Comparison of ENCODE assay signal across 8 cellular contexts in genomic region chr20:59571591-59572314, GRCh38. TPM values are rescaled to one million over a fixed set of nuclear protein-coding genes. Genes with fewer than 3 reads are reported as not detected.
A peak's percentile ranks its signal among the peaks of the same experiment; 100 is the strongest.
DNase-seq lines count a peak whose midpoint lies in the region; ATAC-seq, FAIRE-seq and TF ChIP-seq lines count a peak whose summit lies in the region.

No MANE protein-coding gene starts in this region.

- peak; percentile 69 for FAIRE-seq in GM18507 (lab: Jason Lieb, UNC)

- peak; percentile 91 for TF ChIP-seq CTCF in AG04449 (IDR thresholded peaks at IDR 0.05; ENCODE audit: insufficient read depth, low read length, missing control alignments)
- TF ChIP-seq CTCF in psoas muscle (IDR thresholded peaks at IDR 0.05): peak; percentile 87

- H3K4me3 ChIP-seq in AG04449 (ENCODE audit: low read depth, low read length): peak overlapping the region; percentile 46
- peak overlapping the region; percentile 53 for H3K4me3 ChIP-seq in psoas muscle
- H3K4me3 ChIP-seq in urinary bladder (ENCODE audit: low read depth, low read length): peak overlapping the region; percentile 14

- DNase-seq in AG04449 (ENCODE audit: low read depth, low spot score): no peak
- DNase-seq in GM18507 (ENCODE audit: extremely low spot score, insufficient read length, low read depth): peak; percentile 56
- peak; percentile 95 for DNase-seq in HuH-7.5 (ENCODE audit: low spot score)
- peak; percentile 55 for DNase-seq in SW480 (ENCODE audit: low spot score)
- peak; percentile 85 for DNase-seq in hepatic stellate cell (ENCODE audit: low spot score)
- peak; percentile 46 to 70 for DNase-seq in psoas muscle

- CTCF ChIA-PET in AG04449 (lab: Yijun Ruan, JAX): interaction anchor here (0.6 to 6.5 kb wide), 31 partner anchors 10 to 358 kb away, joined by 3 to 147 read pairs (median 4); partner anchors contain the start of gene PHACTR3

- POLR2A ChIA-PET in AG04449 (lab: Yijun Ruan, JAX): no interaction called here

- H3K27me3 ChIP-seq in psoas muscle (ENCODE audit: insufficient read depth in 3 of 3, low read length in 2 of 3): peaks cover 0 to 36% (median 2%) of the 10 kb centered on the region in 3 donors

- H3K4me1 ChIP-seq in psoas muscle (peaks cover 4% of the 10 kb centered on the region), urinary bladder (ENCODE audit: insufficient read depth) (no peaks in the 10 kb centered on the region)

- H3K36me3 ChIP-seq in psoas muscle (ENCODE audit: insufficient read depth in 1 of 2, low read depth in 1 of 2) (no peaks in the 10 kb centered on the region), urinary bladder (ENCODE audit: insufficient read depth) (no peaks in the 10 kb centered on the region)

- intact Hi-C loops in psoas muscle (cut with DNase I): loop anchor here in 1 of 2 donors (2.0 kb wide), 1 partner anchor 179 kb away; no protein-coding TSS in a partner anchor

- H3K27ac ChIP-seq in angular gyrus (ENCODE audit: low read depth, low read length): peak overlapping the region; percentile 78
- H3K27ac ChIP-seq in psoas muscle: no peak overlapping the region
- peak overlapping the region; percentile 4 for H3K27ac ChIP-seq in urinary bladder (ENCODE audit: low read depth)

- H3K9me3 ChIP-seq in psoas muscle: no peaks in the 10 kb centered on the region

- ATAC-seq in psoas muscle: peak; percentile 44 to 75 (median 66)

- WGBS in psoas muscle, 3 donors: 4 to 8% (median 4%) methylated on average over 28 of the region's 28 CpGs
- WGBS in urinary bladder: 8% methylated on average over 28 of the region's 28 CpGs

RNA-seq across cellular contexts. Expression of gene PHACTR3, which starts 32.6 kb away (rescaled TPM):
- total RNA-seq in psoas muscle: under 1 TPM in 2 of 4 donors, not detected in 2; 0.11 to 0.20 TPM
- under 1 TPM in 2 of 3 donors, not detected in 1; 0.10 to 0.46 TPM for polyA plus RNA-seq in psoas muscle
- 2.7 TPM for total RNA-seq in urinary bladder
- 0.62 TPM for polyA plus RNA-seq in urinary bladder
